ENCODE assay signal across 14 cellular contexts in genomic region chr13:33633701-33634525, GRCh38.
DNase-seq lines count a peak whose midpoint lies in the region; ATAC-seq, FAIRE-seq and TF ChIP-seq lines count a peak whose summit lies in the region.
"Had no signal": no experiment of that assay in that cellular context is flagged by ENCODE, and none has a peak within 500 bp of the region (broad histone marks: within the 10 kb centered on the region; RNA-seq: fewer than 3 reads in every experiment).

No MANE protein-coding gene starts in this region.

- FAIRE-seq in HepG2 (lab: Jason Lieb, UNC): peak; percentile 39
- FAIRE-seq: GM12892 had no signal

- H3K9me3 Mint-ChIP-seq in mesothelial cell of epicardium (no peaks in the 10 kb centered on the region), type B pancreatic cell (no peaks in the 10 kb centered on the region)

- in situ Hi-C loops in HepG2 (cut with HindIII; ENCODE audit: extremely low pct_ligation_motif_present, low pct_unique_long_range_greater_than_20kb): no loop called here

- POLR2A ChIA-PET in HepG2 (lab: Yijun Ruan, JAX): interaction anchor here (1.2 to 1.3 kb wide), 2 partner anchors 9 to 23 kb away, joined by 4 to 10 read pairs; no protein-coding TSS in a partner anchor

- peak overlapping the region; percentile 27 for H3K4me3 Mint-ChIP-seq in mesothelial cell of epicardium
- H3K4me3 Mint-ChIP-seq in type B pancreatic cell: no peak overlapping the region

- no peaks in the 10 kb centered on the region; a peak in 1 of 5 replicates for H3K36me3 ChIP-seq in HepG2 (replicated peaks in 1 of 2; ENCODE audit: control insufficient read depth in 1 of 2, insufficient read depth in 2 of 2, low read length in 2 of 2)
- no peaks in the 10 kb centered on the region for H3K36me3 ChIP-seq in right lobe of liver
- H3K36me3 ChIP-seq: vagina had no signal

- TF ChIP-seq EP300 in HepG2 (IDR thresholded peaks at IDR 0.05; ENCODE audit: low read depth in 2 of 2, low read length in 2 of 2) (no peak), HepG2 (CRISPR knock-in tag; IDR thresholded peaks at IDR 0.05; ENCODE audit: borderline replicate concordance) (no peak)

- no peaks in the 10 kb centered on the region for H3K79me2 ChIP-seq in HepG2 (ENCODE audit: insufficient read depth, low read length)

- H3K27me3 ChIP-seq in HepG2 (ENCODE audit: control insufficient read depth in 1 of 2, insufficient read depth in 2 of 2, low read length in 2 of 2) (no peaks in the 10 kb centered on the region), right lobe of liver (no peaks in the 10 kb centered on the region), dorsolateral prefrontal cortex (no peaks in the 10 kb centered on the region)
- H3K27me3 ChIP-seq: vagina had no signal

- CTCF ChIA-PET in HepG2 (lab: Yijun Ruan, JAX; ENCODE audit: low intra/inter-chr PET ratio, low total read pairs): no interaction called here

- no peak for TF ChIP-seq RAD21 in HepG2 (CRISPR knock-in tag; IDR thresholded peaks at IDR 0.05)

- H3K36me3 Mint-ChIP-seq in mesothelial cell of epicardium: no peaks in the 10 kb centered on the region
- H3K36me3 Mint-ChIP-seq in type B pancreatic cell: no peaks in the 10 kb centered on the region

- BruUV-seq in HepG2 (replicated peaks; lab: Mats Ljungman, UMichigan): no TSS peak

- intact Hi-C loops in HepG2 (cut with micrococcal nuclease; ENCODE audit: unreplicated experiment): no loop called here
- intact Hi-C loops in right lobe of liver (cut with DNase I): no loop called here
- intact Hi-C loops in dorsolateral prefrontal cortex (cut with DNase I): loop anchor here in 1 of 2 donors (1.0 kb wide), 1 partner anchor 24 kb away; no protein-coding TSS in a partner anchor

- H3K4me3 ChIP-seq in HepG2 (replicated peaks in 1 of 3; ENCODE audit: insufficient read depth in 1 of 3, low read depth in 2 of 3, low read length in 3 of 3): no peak overlapping the region
- no peak overlapping the region for H3K4me3 ChIP-seq in right lobe of liver
- peak overlapping the region in 34 of 59 donors; percentile 2 to 50 (median 20) for H3K4me3 ChIP-seq in dorsolateral prefrontal cortex
- H3K4me3 ChIP-seq: vagina had no signal

- H3K9ac ChIP-seq in HepG2 (ENCODE audit: insufficient read depth, low read depth, low read length): no peak overlapping the region

- no peak overlapping the region for H2AFZ ChIP-seq in HepG2 (ENCODE audit: low read length)

- WGBS in HepG2 (ENCODE audit: low lambda C conversion rate): 64% methylated on average over 3 of the region's 3 CpGs
- 67% methylated on average over 2 of the region's 3 CpGs for WGBS in right lobe of liver (ENCODE audit: insufficient coverage, low coverage, low lambda C conversion rate, missing lambda C conversion rate)

- ATAC-seq in HepG2 (peak; percentile 52), right lobe of liver (no peak)

- H4K20me1 ChIP-seq in HepG2 (ENCODE audit: insufficient read depth, low read length): no peaks in the 10 kb centered on the region

- peak overlapping the region; percentile 98 for H3K27ac Mint-ChIP-seq in mesothelial cell of epicardium
- H3K27ac Mint-ChIP-seq in type B pancreatic cell: peak overlapping the region; percentile 67

- H3K27me3 Mint-ChIP-seq in mesothelial cell of epicardium (ENCODE audit: low read depth): no peaks in the 10 kb centered on the region
- no peaks in the 10 kb centered on the region for H3K27me3 Mint-ChIP-seq in type B pancreatic cell

- peak; percentile 39 for DNase-seq in HepG2 (ENCODE audit: low spot score)
- no peak for DNase-seq in right lobe of liver
- DNase-seq in dorsolateral prefrontal cortex: peak in 2 of 10 donors; percentile 36 to 59
- DNase-seq in mesothelial cell of epicardium (ENCODE audit: low spot score in 2 of 2, unreplicated experiment in 2 of 2): no peak
- no peak for DNase-seq in type B pancreatic cell (ENCODE audit: extremely low spot score, unreplicated experiment)
- DNase-seq in HuH-7 (ENCODE audit: low spot score): no peak
- DNase-seq in central memory CD4-positive, alpha-beta T cell: no peak
- DNase-seq in NCI-H1048 (lab: John Stamatoyannopoulos, UW): no peak
- DNase-seq: ACHN; activated T-cell treated with anti-CD3 and anti-CD28 coated beads, Interleukin-2, amount 50 U/mL, for 48 hours; DMS53; NCI-H526 had no signal

- TF ChIP-seq CTCF in HepG2 (CRISPR knock-in tag; IDR thresholded peaks at IDR 0.05) (no peak), right lobe of liver (IDR thresholded peaks at IDR 0.05) (no peak), dorsolateral prefrontal cortex (IDR thresholded peaks at IDR 0.05 in 54 of 56, conservative IDR thresholded peaks at IDR 0.05 in 2 of 56; ENCODE audit: low read depth in 1 of 56, partially characterized antibody in 56 of 56) (peak in 4 of 56 donors; percentile 6 to 18 (median 12)), mesothelial cell of epicardium (IDR thresholded peaks at IDR 0.05; ENCODE audit: unreplicated experiment) (no peak), type B pancreatic cell (conservative IDR thresholded peaks at IDR 0.05) (no peak)

- no peaks in the 10 kb centered on the region for H3K9me3 ChIP-seq in HepG2 (ENCODE audit: low read length)
- H3K9me3 ChIP-seq in right lobe of liver: no peaks in the 10 kb centered on the region
- H3K9me3 ChIP-seq: vagina had no signal

- peak overlapping the region; percentile 32 for H3K27ac ChIP-seq in HepG2 (ENCODE audit: extremely low read length, insufficient read depth, low read length)
- no peak overlapping the region for H3K27ac ChIP-seq in right lobe of liver
- H3K27ac ChIP-seq in dorsolateral prefrontal cortex: peak overlapping the region in 58 of 59 donors; percentile 74 to 98 (median 92)
- H3K27ac ChIP-seq: vagina had no signal

- TF ChIP-seq POLR2A in HepG2 (IDR thresholded peaks at IDR 0.05; ENCODE audit: insufficient read depth in 1 of 2, low read depth in 2 of 2, low read length in 2 of 2): no peak
- no peak for TF ChIP-seq POLR2A in right lobe of liver (IDR thresholded peaks at IDR 0.05)

- peak overlapping the region; percentile 28; the same call in 1 of the 2 replicates for H3K4me2 ChIP-seq in HepG2 (ENCODE audit: low read depth, low read length)

- H3K4me1 Mint-ChIP-seq in mesothelial cell of epicardium (peaks cover 28% of the 10 kb centered on the region), type B pancreatic cell (ENCODE audit: unreplicated experiment) (peaks cover 25% of the 10 kb centered on the region)

- H3K4me1 ChIP-seq in HepG2 (ENCODE audit: insufficient read depth, low read length): peaks cover 50% of the 10 kb centered on the region
- H3K4me1 ChIP-seq in right lobe of liver: peaks cover 0 to 18% (median 2%) of the 10 kb centered on the region in 4 donors

TF ChIP-seq in HepG2, 621 proteins besides CTCF, POLR2A, EP300 and RAD21:
- TF ChIP-seq SAP130 (CRISPR knock-in tag; IDR thresholded peaks at IDR 0.05; ENCODE audit: low read depth): 0 out of 2 replicates have a peak, but pooled peaks have one; percentile 18
- TF ChIP-seq GATAD2A (CRISPR knock-in tag; IDR thresholded peaks at IDR 0.05): peak; percentile 17; the same call in 1 of the 2 replicates
- no peak for TF ChIP-seq MIXL1 (CRISPR knock-in tag; IDR thresholded peaks at IDR 0.05)
- no peak for TF ChIP-seq ZSCAN22 (CRISPR knock-in tag; IDR thresholded peaks at IDR 0.05)
- no peak for TF ChIP-seq ZNF776 (CRISPR knock-in tag; IDR thresholded peaks at IDR 0.05)
- no peak for TF ChIP-seq SOX13 (IDR thresholded peaks at IDR 0.05)
- peak in 1 of 2 experiments; percentile 9; a peak in 1 of 4 replicates for TF ChIP-seq SOX13 (CRISPR knock-in tag; conservative IDR thresholded peaks at IDR 0.05 in 1 of 2, IDR thresholded peaks at IDR 0.05 in 1 of 2)
- TF ChIP-seq CCAR2 (optimal IDR thresholded peaks at IDR 0.05; ENCODE audit: low read depth, low read length): no peak
- TF ChIP-seq PRMT3 (CRISPR knock-in tag; IDR thresholded peaks at IDR 0.05; ENCODE audit: borderline replicate concordance, low read depth): no peak
- TF ChIP-seq, protein P1, sequence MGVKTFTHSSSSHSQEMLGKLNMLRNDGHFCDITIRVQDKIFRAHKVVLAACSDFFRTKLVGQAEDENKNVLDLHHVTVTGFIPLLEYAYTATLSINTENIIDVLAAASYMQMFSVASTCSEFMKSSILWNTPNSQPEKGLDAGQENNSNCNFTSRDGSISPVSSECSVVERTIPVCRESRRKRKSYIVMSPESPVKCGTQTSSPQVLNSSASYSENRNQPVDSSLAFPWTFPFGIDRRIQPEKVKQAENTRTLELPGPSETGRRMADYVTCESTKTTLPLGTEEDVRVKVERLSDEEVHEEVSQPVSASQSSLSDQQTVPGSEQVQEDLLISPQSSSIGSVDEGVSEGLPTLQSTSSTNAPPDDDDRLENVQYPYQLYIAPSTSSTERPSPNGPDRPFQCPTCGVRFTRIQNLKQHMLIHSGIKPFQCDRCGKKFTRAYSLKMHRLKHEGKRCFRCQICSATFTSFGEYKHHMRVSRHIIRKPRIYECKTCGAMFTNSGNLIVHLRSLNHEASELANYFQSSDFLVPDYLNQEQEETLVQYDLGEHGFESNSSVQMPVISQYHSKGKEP (CRISPR knock-in tag; IDR thresholded peaks at IDR 0.05): no peak
- TF ChIP-seq ZNF615 (CRISPR knock-in tag; IDR thresholded peaks at IDR 0.05; ENCODE audit: borderline replicate concordance): no peak
- TF ChIP-seq ZNF136 (CRISPR knock-in tag; IDR thresholded peaks at IDR 0.05; ENCODE audit: low read depth): no peak
- no peak for TF ChIP-seq TCF7 (IDR thresholded peaks at IDR 0.05; ENCODE audit: low read depth)
- 0 out of 2 replicates have a peak, but pooled peaks have one; percentile 22 for TF ChIP-seq NR2F6 (IDR thresholded peaks at IDR 0.05)
- 0 out of 2 replicates have a peak, but pooled peaks have one; percentile 23 for TF ChIP-seq NR2F6 (CRISPR knock-in tag; IDR thresholded peaks at IDR 0.05)

Comparison
In these comparisons a context has a peak if more than half of its experiments do, and no peak if none do; other contexts are left out.
1. H3K27ac ChIP-seq: peak in HepG2 (single experiment) and dorsolateral prefrontal cortex (58 of 59); none in right lobe of liver (0 of 3).
2. H3K4me3 ChIP-seq: peak in dorsolateral prefrontal cortex (34 of 59); none in HepG2 (0 of 3) and right lobe of liver (0 of 3).